1 cellular context compared by ENCODE assay signal in genomic region chr11:74398244-74399159, GRCh38.
A peak's percentile ranks its signal among the peaks of the same experiment; 100 is the strongest.
TF ChIP-seq lines count a peak whose summit lies in the region.

TSS of gene PGM2L1 (minus strand) at chr11:74398433. CDS start at chr11:74398161, 272 bp downstream.

TF ChIP-seq in K562, 482 proteins besides CTCF, POLR2A, EP300 and RAD21 (continued from another document and continues in another):
- TF ChIP-seq E2F3 (CRISPR knock-in tag; IDR thresholded peaks at IDR 0.05) (peak; percentile 62; the same call in 1 of the 2 replicates), CTBP1 (IDR thresholded peaks at IDR 0.05; ENCODE audit: borderline replicate concordance) (peak; percentile 10; the same call in 1 of the 2 replicates), TCF3 (CRISPR knock-in tag; IDR thresholded peaks at IDR 0.05) (no peak), ZNF740 (CRISPR knock-in tag; IDR thresholded peaks at IDR 0.05) (peak; percentile 76; the same call in 1 of the 2 replicates), ZNF740 (tag; IDR thresholded peaks at IDR 0.05) (peak in 1 of 2 experiments; percentile 71; a peak in 1 of 4 replicates), POLR2B (IDR thresholded peaks at IDR 0.05; ENCODE audit: low read depth, partially characterized antibody) (peak; percentile 61), CUX1 (CRISPR knock-in tag; IDR thresholded peaks at IDR 0.05) (no peak), ZNF583 (CRISPR knock-in tag; IDR thresholded peaks at IDR 0.05) (0 out of 2 replicates have a peak, but pooled peaks have one; percentile 35), TSHZ1 (CRISPR knock-in tag; IDR thresholded peaks at IDR 0.05) (no peak), ZNF197 (CRISPR knock-in tag; IDR thresholded peaks at IDR 0.05; ENCODE audit: low read depth) (peak; percentile 88; the same call in 1 of the 2 replicates), MCM7 (IDR thresholded peaks at IDR 0.05) (no peak), CHAMP1 (IDR thresholded peaks at IDR 0.05) (no peak), ERF (CRISPR knock-in tag; IDR thresholded peaks at IDR 0.05) (0 out of 2 replicates have a peak, but pooled peaks have one; percentile 62), SP1 (CRISPR knock-in tag; IDR thresholded peaks at IDR 0.05) (peak; percentile 54), PHB (CRISPR knock-in tag; IDR thresholded peaks at IDR 0.05) (no peak), ZBTB1 (CRISPR knock-in tag; IDR thresholded peaks at IDR 0.05; ENCODE audit: borderline replicate concordance, low read depth) (no peak), POLR2G (IDR thresholded peaks at IDR 0.05; ENCODE audit: low read depth, low read length) (peak; percentile 84), BRCA1 (IDR thresholded peaks at IDR 0.05) (no peak), BRCA1 (CRISPR knock-in tag; IDR thresholded peaks at IDR 0.05) (no peak), NFATC3 (IDR thresholded peaks at IDR 0.05) (no peak), FOXK2 (conservative IDR thresholded peaks at IDR 0.05 in 1 of 2, IDR thresholded peaks at IDR 0.05 in 1 of 2; ENCODE audit: low read depth in 2 of 2) (no peak; a peak in 1 of 4 replicates), ARID3B (CRISPR knock-in tag; IDR thresholded peaks at IDR 0.05; ENCODE audit: borderline replicate concordance) (no peak), ATF1 (CRISPR knock-in tag; IDR thresholded peaks at IDR 0.05) (no peak), ATF1 (tag; IDR thresholded peaks at IDR 0.05) (peak; percentile 81), TAF7 (tag; IDR thresholded peaks at IDR 0.05) (no peak), PHTF2 (CRISPR knock-in tag; IDR thresholded peaks at IDR 0.05) (no peak), NELFE (IDR thresholded peaks at IDR 0.05; ENCODE audit: insufficient read depth, insufficient read length) (no peak), CREB3L1 (IDR thresholded peaks at IDR 0.05; ENCODE audit: borderline replicate concordance, low read depth) (peak; percentile 94; the same call in 1 of the 2 replicates), KDM1A (IDR thresholded peaks at IDR 0.05) (no peak), MBD2 (IDR thresholded peaks at IDR 0.05; ENCODE audit: borderline replicate concordance, low read depth) (peak; percentile 62), HES1 (IDR thresholded peaks at IDR 0.05; ENCODE audit: low read depth) (peak; percentile 84), KLF6 (CRISPR knock-in tag; IDR thresholded peaks at IDR 0.05; ENCODE audit: borderline replicate concordance) (peak; percentile 36; the same call in 1 of the 2 replicates), IRF1 (CRISPR knock-in tag; IDR thresholded peaks at IDR 0.05; ENCODE audit: borderline replicate concordance) (no peak), HMGN3 (IDR thresholded peaks at IDR 0.05; ENCODE audit: borderline replicate concordance, extremely low read depth, insufficient read length, low read depth, low read length) (peak; percentile 65)
